ENCODE assay signal across 27 cellular contexts in genomic region chr6:150138638-150139037, GRCh38. TPM values are rescaled to one million over a fixed set of nuclear protein-coding genes. Genes with fewer than 3 reads are reported as not detected.
"Had no signal": no experiment of that assay in that cellular context is flagged by ENCODE, and none has a peak within 500 bp of the region (broad histone marks: within the 10 kb centered on the region; RNA-seq: fewer than 3 reads in every experiment).

No MANE protein-coding gene starts in this region.

- H3K27ac ChIP-seq: brain microvascular endothelial cell, epithelial cell of prostate, esophagus squamous epithelium, gastroesophageal sphincter had no signal

- DNase-seq: activated CD4-positive, alpha-beta memory T cell treated with anti-CD3 and anti-CD28 coated beads, Interleukin-2, amount 10 ng/mL, durations not matched to agents 7 days and 5 days; activated CD4-positive, alpha-beta T cell treated with anti-CD3 and anti-CD28 coated beads for 36 hours; activated CD4-positive, alpha-beta T cell treated with anti-CD3 and anti-CD28 coated beads, Interleukin-2, amount 10 ng/mL, durations not matched to agents 24 days and 14 days; activated CD4-positive, alpha-beta T cell treated with anti-CD3 and anti-CD28 coated beads, Interleukin-2, amount 50 U/mL, for 4 hours; activated CD4-positive, CD25-positive, alpha-beta regulatory T cell; activated CD4-positive, CD25-positive, alpha-beta regulatory T cell treated with anti-CD3 and anti-CD28 coated beads, Interleukin-2, amount 50 U/mL, for 72 hours; activated CD8-positive, alpha-beta memory T cell treated with anti-CD3 and anti-CD28 coated beads, Interleukin-2, amount 50 U/mL, for 48 hours; activated effector memory CD4-positive, alpha-beta T cell treated with Interleukin-2 at 50 U/mL for 16 hours; activated gamma-delta T cell treated with Interleukin-2 at 50 U/mL for 16 hours; activated naive CD4-positive, alpha-beta T cell treated with anti-CD3 and anti-CD28 coated beads, Interleukin-2, amount 50 U/mL, for 16 hours; activated naive CD4-positive, alpha-beta T cell treated with Interleukin-2 at 50 U/mL for 16 hours; activated T-cell treated with anti-CD3 and anti-CD28 coated beads for 4 hours; activated T-cell treated with anti-CD3 and anti-CD28 coated beads, Interleukin-2, amount 50 U/mL, for 24 hours; amniotic stem cell; anterior cingulate cortex; brain microvascular endothelial cell; effector CD8-positive, alpha-beta T cell; esophagus squamous epithelium; foreskin melanocyte; T-helper 2 cell had no signal

- H3K4me3 ChIP-seq: esophagus squamous epithelium, gastroesophageal sphincter had no signal

- H3K36me3 ChIP-seq: brain microvascular endothelial cell, esophagus squamous epithelium, gastroesophageal sphincter had no signal

- H3K9me3 ChIP-seq: esophagus squamous epithelium, gastroesophageal sphincter had no signal

RNA-seq across cellular contexts. Expression of gene PPP1R14C, which starts 4.2 kb away (rescaled TPM):
- total RNA-seq: activated T-helper 17 cell treated with anti-CD3 and anti-CD28 coated beads, Interleukin-2, amount 50 U/mL, for 72 hours; dermis microvascular lymphatic vessel endothelial cell; endothelial cell of umbilical vein; fibroblast of villous mesenchyme; T-helper 1 cell treated with Interleukin-12 subunit alpha and Interleukin-12 subunit beta and Interleukin-4 antibody, amounts not matched to agents 30 ng/mL and 1 ng/mL, for 36 hours had no signal
